In the genomic region with DNA sequence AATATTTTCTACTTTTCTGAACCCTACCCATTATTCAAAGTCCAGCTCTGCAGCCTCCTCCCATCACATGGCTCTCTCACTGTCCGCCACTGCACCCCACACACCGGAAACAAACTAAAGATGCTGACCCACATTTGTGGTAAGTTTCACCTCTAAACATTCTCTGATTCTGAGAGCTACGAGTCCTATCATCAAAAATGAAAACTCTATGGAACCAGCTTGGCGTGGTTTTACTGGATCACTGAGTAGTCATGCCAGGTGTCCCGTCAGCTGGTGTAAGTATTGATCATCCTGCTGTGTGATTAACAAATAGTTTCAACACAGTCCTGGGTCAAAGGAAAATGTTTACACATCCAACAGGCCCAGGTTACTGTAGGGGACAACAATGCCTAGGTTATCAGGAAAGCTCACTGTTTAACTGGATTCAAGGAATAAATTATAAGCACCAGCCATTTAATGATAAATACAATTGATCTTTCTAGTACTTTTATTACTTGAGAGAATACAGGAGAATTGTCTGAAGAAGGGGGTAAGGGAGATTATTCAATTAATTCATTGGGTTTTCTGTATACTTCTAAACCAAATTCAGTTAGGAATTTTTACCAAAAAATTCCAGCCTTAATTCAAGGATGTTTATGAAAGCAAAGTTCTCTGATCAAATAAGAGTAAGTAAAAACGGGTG, we compare ENCODE assay signal across 1 cellular context.
TF ChIP-seq lines count a peak whose summit lies in the region.

No MANE protein-coding gene starts in this region.

TF ChIP-seq in HepG2, 621 proteins besides CTCF, POLR2A, EP300 and RAD21 (continued from another document and continues in another):
- TF ChIP-seq ZNF850 (CRISPR knock-in tag; conservative IDR thresholded peaks at IDR 0.05): no peak
- no peak for TF ChIP-seq ZNF766 (CRISPR knock-in tag; IDR thresholded peaks at IDR 0.05; ENCODE audit: borderline replicate concordance)
- TF ChIP-seq U2AF1 (optimal IDR thresholded peaks at IDR 0.05; ENCODE audit: low read depth, low read length): no peak
- TF ChIP-seq, protein P1, sequence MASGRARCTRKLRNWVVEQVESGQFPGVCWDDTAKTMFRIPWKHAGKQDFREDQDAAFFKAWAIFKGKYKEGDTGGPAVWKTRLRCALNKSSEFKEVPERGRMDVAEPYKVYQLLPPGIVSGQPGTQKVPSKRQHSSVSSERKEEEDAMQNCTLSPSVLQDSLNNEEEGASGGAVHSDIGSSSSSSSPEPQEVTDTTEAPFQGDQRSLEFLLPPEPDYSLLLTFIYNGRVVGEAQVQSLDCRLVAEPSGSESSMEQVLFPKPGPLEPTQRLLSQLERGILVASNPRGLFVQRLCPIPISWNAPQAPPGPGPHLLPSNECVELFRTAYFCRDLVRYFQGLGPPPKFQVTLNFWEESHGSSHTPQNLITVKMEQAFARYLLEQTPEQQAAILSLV (CRISPR knock-in tag; IDR thresholded peaks at IDR 0.05; ENCODE audit: borderline replicate concordance): no peak
- peak; percentile 25; the same call in 1 of the 2 replicates for TF ChIP-seq ZNF644 (CRISPR knock-in tag; IDR thresholded peaks at IDR 0.05; ENCODE audit: low read depth)
- TF ChIP-seq, protein P2, sequence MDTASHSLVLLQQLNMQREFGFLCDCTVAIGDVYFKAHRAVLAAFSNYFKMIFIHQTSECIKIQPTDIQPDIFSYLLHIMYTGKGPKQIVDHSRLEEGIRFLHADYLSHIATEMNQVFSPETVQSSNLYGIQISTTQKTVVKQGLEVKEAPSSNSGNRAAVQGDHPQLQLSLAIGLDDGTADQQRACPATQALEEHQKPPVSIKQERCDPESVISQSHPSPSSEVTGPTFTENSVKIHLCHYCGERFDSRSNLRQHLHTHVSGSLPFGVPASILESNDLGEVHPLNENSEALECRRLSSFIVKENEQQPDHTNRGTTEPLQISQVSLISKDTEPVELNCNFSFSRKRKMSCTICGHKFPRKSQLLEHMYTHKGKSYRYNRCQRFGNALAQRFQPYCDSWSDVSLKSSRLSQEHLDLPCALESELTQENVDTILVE (CRISPR knock-in tag; IDR thresholded peaks at IDR 0.05): peak; percentile 81; the same call in 1 of the 2 replicates
- no peak for TF ChIP-seq SATB2 (CRISPR knock-in tag; IDR thresholded peaks at IDR 0.05)
- TF ChIP-seq ZSCAN29 (CRISPR knock-in tag; conservative IDR thresholded peaks at IDR 0.05): 0 out of 2 replicates have a peak, but pooled peaks have one; percentile 12
- TF ChIP-seq, protein P3, sequence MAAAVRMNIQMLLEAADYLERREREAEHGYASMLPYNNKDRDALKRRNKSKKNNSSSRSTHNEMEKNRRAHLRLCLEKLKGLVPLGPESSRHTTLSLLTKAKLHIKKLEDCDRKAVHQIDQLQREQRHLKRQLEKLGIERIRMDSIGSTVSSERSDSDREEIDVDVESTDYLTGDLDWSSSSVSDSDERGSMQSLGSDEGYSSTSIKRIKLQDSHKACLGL (CRISPR knock-in tag; IDR thresholded peaks at IDR 0.05): no peak
- no peak for TF ChIP-seq ZNF260 (CRISPR knock-in tag; IDR thresholded peaks at IDR 0.05; ENCODE audit: borderline replicate concordance, low read depth)
- TF ChIP-seq PHF20 (CRISPR knock-in tag; IDR thresholded peaks at IDR 0.05): no peak
- TF ChIP-seq ZNF251 (CRISPR knock-in tag; IDR thresholded peaks at IDR 0.05): no peak
- no peak; the same call in 1 of the 2 replicates for TF ChIP-seq ZNF546 (CRISPR knock-in tag; conservative IDR thresholded peaks at IDR 0.05)
- peak; percentile 62; the same call in 1 of the 2 replicates for TF ChIP-seq HMG20B (CRISPR knock-in tag; conservative IDR thresholded peaks at IDR 0.05)
- TF ChIP-seq, protein P4, sequence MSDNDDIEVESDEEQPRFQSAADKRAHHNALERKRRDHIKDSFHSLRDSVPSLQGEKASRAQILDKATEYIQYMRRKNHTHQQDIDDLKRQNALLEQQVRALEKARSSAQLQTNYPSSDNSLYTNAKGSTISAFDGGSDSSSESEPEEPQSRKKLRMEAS (IDR thresholded peaks at IDR 0.05): peak; percentile 68; the same call in 1 of the 2 replicates
- TF ChIP-seq KDM5B (CRISPR knock-in tag; IDR thresholded peaks at IDR 0.05; ENCODE audit: borderline replicate concordance): no peak
- no peak for TF ChIP-seq JDP2 (CRISPR knock-in tag; IDR thresholded peaks at IDR 0.05; ENCODE audit: borderline replicate concordance)
- TF ChIP-seq, protein P5, sequence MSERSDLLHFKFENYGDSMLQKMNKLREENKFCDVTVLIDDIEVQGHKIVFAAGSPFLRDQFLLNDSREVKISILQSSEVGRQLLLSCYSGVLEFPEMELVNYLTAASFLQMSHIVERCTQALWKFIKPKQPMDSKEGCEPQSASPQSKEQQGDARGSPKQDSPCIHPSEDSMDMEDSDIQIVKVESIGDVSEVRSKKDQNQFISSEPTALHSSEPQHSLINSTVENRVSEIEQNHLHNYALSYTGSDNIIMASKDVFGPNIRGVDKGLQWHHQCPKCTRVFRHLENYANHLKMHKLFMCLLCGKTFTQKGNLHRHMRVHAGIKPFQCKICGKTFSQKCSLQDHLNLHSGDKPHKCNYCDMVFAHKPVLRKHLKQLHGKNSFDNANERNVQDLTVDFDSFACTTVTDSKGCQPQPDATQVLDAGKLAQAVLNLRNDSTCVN (CRISPR knock-in tag; IDR thresholded peaks at IDR 0.05; ENCODE audit: borderline replicate concordance): 0 out of 2 replicates have a peak, but pooled peaks have one; percentile 33
- TF ChIP-seq, protein P6, sequence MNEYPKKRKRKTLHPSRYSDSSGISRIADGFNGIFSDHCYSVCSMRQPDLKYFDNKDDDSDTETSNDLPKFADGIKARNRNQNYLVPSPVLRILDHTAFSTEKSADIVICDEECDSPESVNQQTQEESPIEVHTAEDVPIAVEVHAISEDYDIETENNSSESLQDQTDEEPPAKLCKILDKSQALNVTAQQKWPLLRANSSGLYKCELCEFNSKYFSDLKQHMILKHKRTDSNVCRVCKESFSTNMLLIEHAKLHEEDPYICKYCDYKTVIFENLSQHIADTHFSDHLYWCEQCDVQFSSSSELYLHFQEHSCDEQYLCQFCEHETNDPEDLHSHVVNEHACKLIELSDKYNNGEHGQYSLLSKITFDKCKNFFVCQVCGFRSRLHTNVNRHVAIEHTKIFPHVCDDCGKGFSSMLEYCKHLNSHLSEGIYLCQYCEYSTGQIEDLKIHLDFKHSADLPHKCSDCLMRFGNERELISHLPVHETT (CRISPR knock-in tag; conservative IDR thresholded peaks at IDR 0.05): no peak
- TF ChIP-seq EHMT2 (IDR thresholded peaks at IDR 0.05; ENCODE audit: borderline replicate concordance, low read depth, low read length): no peak
- TF ChIP-seq RBM39 (IDR thresholded peaks at IDR 0.05; ENCODE audit: low read depth, low read length, poor library complexity, severe bottlenecking): no peak
- TF ChIP-seq, protein P7, sequence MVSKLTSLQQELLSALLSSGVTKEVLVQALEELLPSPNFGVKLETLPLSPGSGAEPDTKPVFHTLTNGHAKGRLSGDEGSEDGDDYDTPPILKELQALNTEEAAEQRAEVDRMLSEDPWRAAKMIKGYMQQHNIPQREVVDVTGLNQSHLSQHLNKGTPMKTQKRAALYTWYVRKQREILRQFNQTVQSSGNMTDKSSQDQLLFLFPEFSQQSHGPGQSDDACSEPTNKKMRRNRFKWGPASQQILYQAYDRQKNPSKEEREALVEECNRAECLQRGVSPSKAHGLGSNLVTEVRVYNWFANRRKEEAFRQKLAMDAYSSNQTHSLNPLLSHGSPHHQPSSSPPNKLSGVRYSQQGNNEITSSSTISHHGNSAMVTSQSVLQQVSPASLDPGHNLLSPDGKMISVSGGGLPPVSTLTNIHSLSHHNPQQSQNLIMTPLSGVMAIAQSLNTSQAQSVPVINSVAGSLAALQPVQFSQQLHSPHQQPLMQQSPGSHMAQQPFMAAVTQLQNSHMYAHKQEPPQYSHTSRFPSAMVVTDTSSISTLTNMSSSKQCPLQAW (CRISPR knock-in tag; IDR thresholded peaks at IDR 0.05): peak; percentile 70; the same call in 1 of the 2 replicates
- TF ChIP-seq, protein P8, sequence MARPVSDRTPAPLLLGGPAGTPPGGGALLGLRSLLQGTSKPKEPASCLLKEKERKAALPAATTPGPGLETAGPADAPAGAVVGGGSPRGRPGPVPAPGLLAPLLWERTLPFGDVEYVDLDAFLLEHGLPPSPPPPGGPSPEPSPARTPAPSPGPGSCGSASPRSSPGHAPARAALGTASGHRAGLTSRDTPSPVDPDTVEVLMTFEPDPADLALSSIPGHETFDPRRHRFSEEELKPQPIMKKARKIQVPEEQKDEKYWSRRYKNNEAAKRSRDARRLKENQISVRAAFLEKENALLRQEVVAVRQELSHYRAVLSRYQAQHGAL (CRISPR knock-in tag; IDR thresholded peaks at IDR 0.05; ENCODE audit: not compliant biosample characterization): no peak
- no peak for TF ChIP-seq NFYC (CRISPR knock-in tag; IDR thresholded peaks at IDR 0.05)
- 0 out of 2 replicates have a peak, but pooled peaks have one; percentile 32 for TF ChIP-seq CCDC6 (CRISPR knock-in tag; IDR thresholded peaks at IDR 0.05)
- TF ChIP-seq ZNF652 (CRISPR knock-in tag; IDR thresholded peaks at IDR 0.05; ENCODE audit: borderline replicate concordance, low read depth): no peak
- TF ChIP-seq ZMYM4 (CRISPR knock-in tag; IDR thresholded peaks at IDR 0.05): peak; percentile 51
- TF ChIP-seq, protein P9, sequence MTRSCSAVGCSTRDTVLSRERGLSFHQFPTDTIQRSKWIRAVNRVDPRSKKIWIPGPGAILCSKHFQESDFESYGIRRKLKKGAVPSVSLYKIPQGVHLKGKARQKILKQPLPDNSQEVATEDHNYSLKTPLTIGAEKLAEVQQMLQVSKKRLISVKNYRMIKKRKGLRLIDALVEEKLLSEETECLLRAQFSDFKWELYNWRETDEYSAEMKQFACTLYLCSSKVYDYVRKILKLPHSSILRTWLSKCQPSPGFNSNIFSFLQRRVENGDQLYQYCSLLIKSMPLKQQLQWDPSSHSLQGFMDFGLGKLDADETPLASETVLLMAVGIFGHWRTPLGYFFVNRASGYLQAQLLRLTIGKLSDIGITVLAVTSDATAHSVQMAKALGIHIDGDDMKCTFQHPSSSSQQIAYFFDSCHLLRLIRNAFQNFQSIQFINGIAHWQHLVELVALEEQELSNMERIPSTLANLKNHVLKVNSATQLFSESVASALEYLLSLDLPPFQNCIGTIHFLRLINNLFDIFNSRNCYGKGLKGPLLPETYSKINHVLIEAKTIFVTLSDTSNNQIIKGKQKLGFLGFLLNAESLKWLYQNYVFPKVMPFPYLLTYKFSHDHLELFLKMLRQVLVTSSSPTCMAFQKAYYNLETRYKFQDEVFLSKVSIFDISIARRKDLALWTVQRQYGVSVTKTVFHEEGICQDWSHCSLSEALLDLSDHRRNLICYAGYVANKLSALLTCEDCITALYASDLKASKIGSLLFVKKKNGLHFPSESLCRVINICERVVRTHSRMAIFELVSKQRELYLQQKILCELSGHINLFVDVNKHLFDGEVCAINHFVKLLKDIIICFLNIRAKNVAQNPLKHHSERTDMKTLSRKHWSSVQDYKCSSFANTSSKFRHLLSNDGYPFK (CRISPR knock-in tag; IDR thresholded peaks at IDR 0.05; ENCODE audit: borderline replicate concordance): no peak
- peak; percentile 67; the same call in 1 of the 2 replicates for TF ChIP-seq ELF4 (CRISPR knock-in tag; IDR thresholded peaks at IDR 0.05; ENCODE audit: borderline replicate concordance)
- TF ChIP-seq ZNF180 (CRISPR knock-in tag; IDR thresholded peaks at IDR 0.05; ENCODE audit: borderline replicate concordance, low read depth): no peak
- peak; percentile 93 for TF ChIP-seq CEBPB (IDR thresholded peaks at IDR 0.05; ENCODE audit: borderline replicate concordance, low read depth, low read length)
- TF ChIP-seq ZNF460 (CRISPR knock-in tag; IDR thresholded peaks at IDR 0.05; ENCODE audit: borderline replicate concordance): peak; percentile 71; the same call in 1 of the 2 replicates
- 0 out of 2 replicates have a peak, but pooled peaks have one; percentile 55 for TF ChIP-seq NKX3-1 (CRISPR knock-in tag; IDR thresholded peaks at IDR 0.05)
- TF ChIP-seq, protein P10, sequence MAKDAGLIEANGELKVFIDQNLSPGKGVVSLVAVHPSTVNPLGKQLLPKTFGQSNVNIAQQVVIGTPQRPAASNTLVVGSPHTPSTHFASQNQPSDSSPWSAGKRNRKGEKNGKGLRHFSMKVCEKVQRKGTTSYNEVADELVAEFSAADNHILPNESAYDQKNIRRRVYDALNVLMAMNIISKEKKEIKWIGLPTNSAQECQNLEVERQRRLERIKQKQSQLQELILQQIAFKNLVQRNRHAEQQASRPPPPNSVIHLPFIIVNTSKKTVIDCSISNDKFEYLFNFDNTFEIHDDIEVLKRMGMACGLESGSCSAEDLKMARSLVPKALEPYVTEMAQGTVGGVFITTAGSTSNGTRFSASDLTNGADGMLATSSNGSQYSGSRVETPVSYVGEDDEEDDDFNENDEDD (CRISPR knock-in tag; IDR thresholded peaks at IDR 0.05; ENCODE audit: borderline replicate concordance): no peak
- no peak for TF ChIP-seq ZNF773 (CRISPR knock-in tag; IDR thresholded peaks at IDR 0.05; ENCODE audit: borderline replicate concordance)
- no peak for TF ChIP-seq ARID2 (CRISPR knock-in tag; IDR thresholded peaks at IDR 0.05; ENCODE audit: borderline replicate concordance)
- TF ChIP-seq CBX5 (CRISPR knock-in tag; IDR thresholded peaks at IDR 0.05; ENCODE audit: borderline replicate concordance): 0 out of 2 replicates have a peak, but pooled peaks have one; percentile 57
- TF ChIP-seq HCFC1 (IDR thresholded peaks at IDR 0.05; ENCODE audit: low read depth, low read length): no peak
- TF ChIP-seq FOXK1 (CRISPR knock-in tag; IDR thresholded peaks at IDR 0.05; ENCODE audit: borderline replicate concordance, low read depth): peak; percentile 90; the same call in 1 of the 2 replicates
- TF ChIP-seq ZNF615 (CRISPR knock-in tag; IDR thresholded peaks at IDR 0.05; ENCODE audit: borderline replicate concordance): no peak
- peak; percentile 90 for TF ChIP-seq HNF4A (CRISPR knock-in tag; IDR thresholded peaks at IDR 0.05)
- TF ChIP-seq, protein P11, sequence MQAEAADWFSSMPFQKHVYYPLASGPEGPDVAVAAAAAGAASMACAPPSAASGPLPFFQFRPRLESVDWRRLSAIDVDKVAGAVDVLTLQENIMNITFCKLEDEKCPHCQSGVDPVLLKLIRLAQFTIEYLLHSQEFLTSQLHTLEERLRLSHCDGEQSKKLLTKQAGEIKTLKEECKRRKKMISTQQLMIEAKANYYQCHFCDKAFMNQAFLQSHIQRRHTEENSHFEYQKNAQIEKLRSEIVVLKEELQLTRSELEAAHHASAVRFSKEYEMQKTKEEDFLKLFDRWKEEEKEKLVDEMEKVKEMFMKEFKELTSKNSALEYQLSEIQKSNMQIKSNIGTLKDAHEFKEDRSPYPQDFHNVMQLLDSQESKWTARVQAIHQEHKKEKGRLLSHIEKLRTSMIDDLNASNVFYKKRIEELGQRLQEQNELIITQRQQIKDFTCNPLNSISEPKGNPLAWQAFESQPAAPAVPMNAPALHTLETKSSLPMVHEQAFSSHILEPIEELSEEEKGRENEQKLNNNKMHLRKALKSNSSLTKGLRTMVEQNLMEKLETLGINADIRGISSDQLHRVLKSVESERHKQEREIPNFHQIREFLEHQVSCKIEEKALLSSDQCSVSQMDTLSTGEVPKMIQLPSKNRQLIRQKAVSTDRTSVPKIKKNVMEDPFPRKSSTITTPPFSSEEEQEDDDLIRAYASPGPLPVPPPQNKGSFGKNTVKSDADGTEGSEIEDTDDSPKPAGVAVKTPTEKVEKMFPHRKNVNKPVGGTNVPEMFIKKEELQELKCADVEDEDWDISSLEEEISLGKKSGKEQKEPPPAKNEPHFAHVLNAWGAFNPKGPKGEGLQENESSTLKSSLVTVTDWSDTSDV (CRISPR knock-in tag; IDR thresholded peaks at IDR 0.05): no peak
- no peak for TF ChIP-seq SETDB1 (CRISPR knock-in tag; IDR thresholded peaks at IDR 0.05; ENCODE audit: borderline replicate concordance)
- no peak for TF ChIP-seq ZNF605 (CRISPR knock-in tag; IDR thresholded peaks at IDR 0.05)
